Comparison of ENCODE assay signal across 9 cellular contexts in genomic region chr1:27572019-27572678, GRCh38. TPM values are rescaled to one million over a fixed set of nuclear protein-coding genes. Genes with fewer than 3 reads are reported as not detected.
DNase-seq lines count a peak whose midpoint lies in the region; ATAC-seq lines count a peak whose summit lies in the region.
"Had no signal": no experiment of that assay in that cellular context is flagged by ENCODE, and none has a peak within 500 bp of the region (broad histone marks: within the 10 kb centered on the region; RNA-seq: fewer than 3 reads in every experiment).

No MANE protein-coding gene starts in this region.

- H3K27ac Mint-ChIP-seq in memory B cell, result peak overlapping the region; percentile 9

- H3K27me3 ChIP-seq in HUES48 (ENCODE audit: control insufficient read depth, insufficient read depth, low read length) (no peaks in the 10 kb centered on the region), subcutaneous abdominal adipose tissue (ENCODE audit: control insufficient read depth in 5 of 5, insufficient read depth in 4 of 5, low read length in 5 of 5) (no peaks in the 10 kb centered on the region)

- ATAC-seq in memory B cell (ENCODE audit: low read depth), result no peak
- ATAC-seq in GM21825 (IDR thresholded peaks at IDR 0.05; ENCODE audit: unreplicated experiment), result no peak
- no peak for ATAC-seq in GM21786 (IDR thresholded peaks at IDR 0.05; ENCODE audit: unreplicated experiment)

- DNase-seq in caudate nucleus (lab: John Stamatoyannopoulos, UW) (peak in 1 of 61 donors; percentile 31), memory B cell (ENCODE audit: low spot score in 2 of 2) (no peak), SKM-1 treated with dmso at 0.1 percent for 144 hours (lab: John Stamatoyannopoulos, UW; ENCODE audit: unreplicated experiment) (no peak), occipital lobe (lab: John Stamatoyannopoulos, UW) (no peak)
- DNase-seq: NCI-H2029 had no signal

- peaks cover 77% of the 10 kb centered on the region for H3K4me1 ChIP-seq in HUES48 (ENCODE audit: control insufficient read depth, insufficient read depth, low read length)
- H3K4me1 ChIP-seq in subcutaneous abdominal adipose tissue (ENCODE audit: control insufficient read depth in 5 of 5, insufficient read depth in 5 of 5, low read length in 5 of 5), result peaks cover 13 to 94% (median 89%) of the 10 kb centered on the region in 5 donors

- no peaks in the 10 kb centered on the region for H3K36me3 Mint-ChIP-seq in memory B cell

- H3K27ac ChIP-seq in HUES48 (ENCODE audit: low read depth, low read length) (peak overlapping the region; percentile 88), caudate nucleus (ENCODE audit: low read depth, low read length) (peak overlapping the region; percentile 80), subcutaneous abdominal adipose tissue (ENCODE audit: low read depth, low read length) (peak overlapping the region; percentile 46)

- H3K9me3 ChIP-seq in HUES48 (ENCODE audit: control insufficient read depth, insufficient read depth, low read length) (no peaks in the 10 kb centered on the region), subcutaneous abdominal adipose tissue (ENCODE audit: control insufficient read depth in 5 of 5, low read length in 5 of 5) (no peaks in the 10 kb centered on the region)

- no peak overlapping the region for H3K4me3 Mint-ChIP-seq in memory B cell

- H3K4me1 Mint-ChIP-seq in memory B cell, result peaks cover 28% of the 10 kb centered on the region

- H3K9ac ChIP-seq in HUES48 (ENCODE audit: low read depth, low read length) (no peak overlapping the region), subcutaneous abdominal adipose tissue (ENCODE audit: low read length in 5 of 5) (peak overlapping the region in 2 of 5 donors; percentile 2 to 31)

- no peaks in the 10 kb centered on the region for H3K36me3 ChIP-seq in HUES48 (ENCODE audit: control insufficient read depth, insufficient read depth, low read length)
- H3K36me3 ChIP-seq in subcutaneous abdominal adipose tissue (ENCODE audit: control insufficient read depth in 5 of 5, insufficient read depth in 5 of 5, low read length in 5 of 5), result no peaks in the 10 kb centered on the region

- peak overlapping the region; percentile 23 for H3K4me3 ChIP-seq in HUES48 (ENCODE audit: low read depth, low read length)
- H3K4me3 ChIP-seq in subcutaneous abdominal adipose tissue (ENCODE audit: low read depth in 1 of 5, low read length in 5 of 5), result no peak overlapping the region

- H3K9me3 Mint-ChIP-seq in memory B cell, result no peaks in the 10 kb centered on the region

- no peaks in the 10 kb centered on the region for H3K27me3 Mint-ChIP-seq in memory B cell

RNA-seq across cellular contexts. Expression of gene AHDC1, which starts 31.8 kb away (rescaled TPM):
- 11.9 TPM for total RNA-seq in occipital lobe
